ENCODE assay signal across 1 cellular context in the genomic region with DNA sequence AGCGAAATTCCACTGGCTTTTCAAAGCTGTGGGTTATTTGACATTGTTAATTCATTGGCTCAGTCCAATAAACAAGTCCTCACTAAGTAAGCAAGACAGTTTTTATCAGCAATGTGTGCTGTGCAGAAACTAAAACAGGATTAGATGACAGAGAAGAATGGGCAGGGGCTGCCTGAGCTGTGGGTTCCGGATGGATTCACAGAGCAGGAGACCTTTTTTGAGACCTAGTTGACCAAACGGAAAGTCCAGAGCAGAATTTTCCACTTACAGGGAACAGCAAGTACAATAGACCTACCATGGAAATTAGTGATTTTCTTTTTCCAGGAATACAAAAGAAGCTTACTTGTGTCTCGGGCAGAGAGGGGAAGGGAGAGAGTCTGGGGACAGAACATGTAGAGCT.
TF ChIP-seq lines count a peak whose summit lies in the region.

No MANE protein-coding gene starts in this region.

TF ChIP-seq in K562, 482 proteins besides CTCF, POLR2A, EP300 and RAD21:
- no peak for TF ChIP-seq CBX8 (IDR thresholded peaks at IDR 0.05; ENCODE audit: borderline replicate concordance, extremely low read depth, low read depth, low read length, poor library complexity, severe bottlenecking)
- TF ChIP-seq KDM5B (IDR thresholded peaks at IDR 0.05; ENCODE audit: insufficient replicate concordance, low read depth, low read length) = no peak
- no peak for TF ChIP-seq SREBF2 (CRISPR knock-in tag; IDR thresholded peaks at IDR 0.05)
